18 cellular contexts compared by ENCODE assay signal in the genomic region with DNA sequence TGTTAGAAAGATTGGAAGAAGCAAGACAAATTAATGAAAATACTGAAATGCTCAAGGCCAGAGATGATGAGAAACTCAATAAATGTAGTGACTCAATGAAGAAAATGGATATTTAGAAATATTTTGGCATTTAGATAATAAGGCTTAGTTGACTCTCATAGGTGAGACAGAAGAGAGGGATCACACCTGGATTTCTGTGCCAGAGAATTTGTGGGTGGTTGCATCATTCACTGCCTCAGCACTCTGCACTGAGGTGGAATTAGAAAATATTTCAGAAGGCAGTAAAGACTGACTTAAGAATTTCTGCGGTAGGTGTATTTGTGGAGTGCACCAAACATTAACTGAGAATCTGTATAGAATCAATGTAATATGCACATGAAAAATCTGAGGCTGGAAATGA.
"Had no signal": no experiment of that assay in that cellular context is flagged by ENCODE, and none has a peak within 500 bp of the region (broad histone marks: within the 10 kb centered on the region; RNA-seq: fewer than 3 reads in every experiment).

No MANE protein-coding gene starts in this region.

- H3K9ac ChIP-seq: SK-N-SH had no signal

- H3K9me3 ChIP-seq: SK-N-SH had no signal

- DNase-seq: Kasumi-1, KBM-7, MV-4-11, NCI-H1048, NCI-H1105, NCI-H1417, NCI-H1436 treated with DMSO at 0.1 percent for 48 hours, NCI-H1694, NCI-H187 treated with DMSO at 0.1 percent for 48 hours, NCI-H2029 treated with DMSO at 0.1 percent for 48 hours, NCI-H2227 treated with DMSO at 0.1 percent for 48 hours, NCI-H524, NCI-H526 treated with DMSO at 0.1 percent for 48 hours, NCI-H748 treated with DMSO at 0.1 percent for 48 hours, RPMI8226, SHP77, SK-N-SH, SW 1271 had no signal

- H3K4me2 ChIP-seq: SK-N-SH had no signal
